In genomic region chr11:8779107-8779506, GRCh38 we compare ENCODE assay signal across 16 cellular contexts.
A peak's percentile ranks its signal among the peaks of the same experiment; 100 is the strongest.
DNase-seq lines count a peak whose midpoint lies in the region; ATAC-seq and TF ChIP-seq lines count a peak whose summit lies in the region.
"Had no signal": no experiment of that assay in that cellular context is flagged by ENCODE, and none has a peak within 500 bp of the region (broad histone marks: within the 10 kb centered on the region; RNA-seq: fewer than 3 reads in every experiment).

No MANE protein-coding gene starts in this region.

- H3K27me3 Mint-ChIP-seq in immature natural killer cell (ENCODE audit: low read depth in 3 of 3) = peaks cover 0 to 8% (median 5%) of the 10 kb centered on the region in 3 donors
- H3K27me3 Mint-ChIP-seq: activated naive CD4-positive, alpha-beta T cell treated with anti-CD3 and anti-CD28 coated beads, Interleukin-2, amount 50 U/mL, for 24 hours had no signal

- peaks cover 20 to 36% of the 10 kb centered on the region in 2 donors for H3K4me1 Mint-ChIP-seq in immature natural killer cell
- H3K4me1 Mint-ChIP-seq: activated naive CD4-positive, alpha-beta T cell treated with anti-CD3 and anti-CD28 coated beads, Interleukin-2, amount 50 U/mL, for 24 hours; CD4-positive, CD25-positive, alpha-beta regulatory T cell had no signal

- no peak for TF ChIP-seq CTCF in heart right ventricle (IDR thresholded peaks at IDR 0.05)
- no peak for TF ChIP-seq CTCF in sigmoid colon (IDR thresholded peaks at IDR 0.05)
- no peak for TF ChIP-seq CTCF in GM10266 (IDR thresholded peaks at IDR 0.05; ENCODE audit: control insufficient read depth, insufficient read depth, low read depth, missing control alignments)

- H3K27ac ChIP-seq in heart right ventricle (peak overlapping the region; percentile 52 to 76 (median 72)), sigmoid colon (peak overlapping the region; percentile 77 to 97 (median 92))

- ATAC-seq in heart right ventricle (peak in 2 of 8 donors; percentile 2 to 17), Right ventricle myocardium inferior (no peak), HG02884 (IDR thresholded peaks at IDR 0.05; ENCODE audit: unreplicated experiment) (no peak), HG02973 (IDR thresholded peaks at IDR 0.05; ENCODE audit: unreplicated experiment) (no peak)

- 48 to 54% methylated on average over 4 of the region's 4 CpGs for WGBS in heart right ventricle, 2 donors
- WGBS in sigmoid colon, 2 donors = 59 to 65% methylated on average over 4 of the region's 4 CpGs

- no peaks in the 10 kb centered on the region for H3K9me3 ChIP-seq in heart right ventricle
- no peaks in the 10 kb centered on the region for H3K9me3 ChIP-seq in sigmoid colon
- H3K9me3 ChIP-seq: mucosa of descending colon, SK-N-SH had no signal

- H3K27me3 ChIP-seq in heart right ventricle (no peaks in the 10 kb centered on the region), sigmoid colon (no peaks in the 10 kb centered on the region)

- H3K36me3 ChIP-seq in heart right ventricle (no peaks in the 10 kb centered on the region), sigmoid colon (no peaks in the 10 kb centered on the region)

- H3K4me3 ChIP-seq in heart right ventricle = no peak overlapping the region
- H3K4me3 ChIP-seq in sigmoid colon = no peak overlapping the region
- H3K4me3 ChIP-seq: GM23338, mucosa of descending colon had no signal

- no peaks in the 10 kb centered on the region for H3K9me3 Mint-ChIP-seq in immature natural killer cell
- H3K9me3 Mint-ChIP-seq: activated naive CD4-positive, alpha-beta T cell treated with anti-CD3 and anti-CD28 coated beads, Interleukin-2, amount 50 U/mL, for 24 hours; GM23338 had no signal

- H3K36me3 Mint-ChIP-seq in immature natural killer cell = no peaks in the 10 kb centered on the region
- H3K36me3 Mint-ChIP-seq: activated naive CD4-positive, alpha-beta T cell treated with anti-CD3 and anti-CD28 coated beads, Interleukin-2, amount 50 U/mL, for 24 hours; CD4-positive, CD25-positive, alpha-beta regulatory T cell had no signal

- H3K4me3 Mint-ChIP-seq in immature natural killer cell = peak overlapping the region; percentile 25 to 72 (median 29)
- H3K4me3 Mint-ChIP-seq: activated naive CD4-positive, alpha-beta T cell treated with anti-CD3 and anti-CD28 coated beads, Interleukin-2, amount 50 U/mL, for 24 hours; CD4-positive, CD25-positive, alpha-beta regulatory T cell; GM23338 had no signal

- H3K4me1 ChIP-seq in heart right ventricle (peaks cover 28 to 78% (median 66%) of the 10 kb centered on the region in 9 donors), sigmoid colon (peaks cover 0 to 98% (median 88%) of the 10 kb centered on the region in 4 donors)

- no peak for TF ChIP-seq EP300 in sigmoid colon (IDR thresholded peaks at IDR 0.05)

- intact Hi-C loops in heart right ventricle (cut with DNase I) (no loop called here), Right ventricle myocardium inferior (cut with DNase I) (no loop called here), sigmoid colon (cut with DNase I) (no loop called here)

- DNase-seq in heart right ventricle (no peak), Right ventricle myocardium inferior (ENCODE audit: missing footprints) (no peak), immature natural killer cell (peak; percentile 43 to 52 (median 45)), sigmoid colon (no peak), GM10266 (ENCODE audit: extremely low spot score) (no peak), NOMO-1 treated with DMSO at 0.1 percent for 48 hours (lab: John Stamatoyannopoulos, UW; ENCODE audit: unreplicated experiment) (no peak)
- DNase-seq: activated CD4-positive, alpha-beta T cell treated with anti-CD3 and anti-CD28 coated beads, Interleukin-2, amount 50 U/mL, for 1 hour; CD4-positive, CD25-positive, alpha-beta regulatory T cell; NCI-H187; NCI-H524; SK-N-SH had no signal

- peak overlapping the region; percentile 79 to 95 (median 88) for H3K27ac Mint-ChIP-seq in immature natural killer cell
- H3K27ac Mint-ChIP-seq: activated naive CD4-positive, alpha-beta T cell treated with anti-CD3 and anti-CD28 coated beads, Interleukin-2, amount 50 U/mL, for 24 hours; CD4-positive, CD25-positive, alpha-beta regulatory T cell; GM23338 had no signal

- TF ChIP-seq POLR2A in sigmoid colon (IDR thresholded peaks at IDR 0.05) = no peak

Comparison
In these comparisons a context has a peak if more than half of its experiments do, and no peak if none do; other contexts are left out.
1. DNase-seq: peak in immature natural killer cell (3 of 3); none in heart right ventricle (0 of 2), Right ventricle myocardium inferior (single experiment), sigmoid colon (single experiment), GM10266 (single experiment) and NOMO-1 treated with DMSO at 0.1 percent for 48 hours (single experiment).